ENCODE assay signal across 12 cellular contexts in the genomic region with DNA sequence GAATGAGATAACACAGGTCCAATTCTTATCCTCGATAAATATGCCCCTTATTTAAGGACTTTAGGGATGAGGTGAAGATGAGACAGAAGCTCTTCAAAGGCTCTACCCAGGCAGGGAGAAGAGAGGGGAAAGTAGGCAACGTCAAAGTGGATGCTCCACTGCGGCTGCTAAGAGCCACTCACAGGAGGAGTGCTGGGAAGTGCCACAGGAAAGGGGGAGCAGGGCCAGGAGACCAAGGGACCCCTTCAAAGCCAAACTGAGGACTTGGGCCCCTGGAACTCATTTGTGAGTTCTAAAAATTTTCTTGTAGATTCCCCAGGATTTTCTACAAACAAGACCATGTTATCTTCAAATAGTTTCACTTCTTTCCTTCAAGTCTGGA. TPM values are rescaled to one million over a fixed set of nuclear protein-coding genes. Genes with fewer than 3 reads are reported as not detected.
DNase-seq lines count a peak whose midpoint lies in the region; ATAC-seq, FAIRE-seq and TF ChIP-seq lines count a peak whose summit lies in the region.
"Had no signal": no experiment of that assay in that cellular context is flagged by ENCODE, and none has a peak within 500 bp of the region (broad histone marks: within the 10 kb centered on the region; RNA-seq: fewer than 3 reads in every experiment).

No MANE protein-coding gene starts in this region.

- H3K27me3 Mint-ChIP-seq in activated CD8-positive, alpha-beta T cell treated with anti-CD3 and anti-CD28 coated beads, Interleukin-2, amount 10 ng/mL, durations not matched to agents 7 days and 5 days (ENCODE audit: low read depth) = peaks cover 8% of the 10 kb centered on the region
- H3K27me3 Mint-ChIP-seq in activated CD8-positive, alpha-beta T cell treated with anti-CD3 and anti-CD28 coated beads for 36 hours = no peaks in the 10 kb centered on the region

- DNase-seq in activated CD8-positive, alpha-beta T cell treated with anti-CD3 and anti-CD28 coated beads, Interleukin-2, amount 10 ng/mL, durations not matched to agents 7 days and 5 days = no peak
- DNase-seq in activated CD8-positive, alpha-beta T cell treated with anti-CD3 and anti-CD28 coated beads for 36 hours = no peak
- DNase-seq in bronchial epithelial cell (ENCODE audit: low read depth) (no peak), tibial nerve (ENCODE audit: low spot score in 2 of 2) (no peak)
- DNase-seq: 8988T; RPMI8226; stimulated activated CD4-positive, alpha-beta T cell treated with anti-CD3 and anti-CD28 coated beads, Interleukin-4, amount 100 ng/mL, for 4 hours had no signal

- WGBS in mesodermal cell (ENCODE audit: insufficient coverage in 2 of 2), 2 experiments = 94 to 100% methylated on average over 1 to 3 of the region's 3 CpGs
- 88 to 95% methylated on average over 3 of the region's 3 CpGs for WGBS in tibial nerve, 2 donors

- no peak overlapping the region for H3K4me3 Mint-ChIP-seq in activated CD8-positive, alpha-beta T cell treated with anti-CD3 and anti-CD28 coated beads, Interleukin-2, amount 10 ng/mL, durations not matched to agents 7 days and 5 days
- H3K4me3 Mint-ChIP-seq in activated CD8-positive, alpha-beta T cell treated with anti-CD3 and anti-CD28 coated beads for 36 hours = no peak overlapping the region

- TF ChIP-seq CTCF in activated CD8-positive, alpha-beta T cell treated with anti-CD3 and anti-CD28 coated beads for 36 hours (IDR thresholded peaks at IDR 0.05) = no peak
- TF ChIP-seq CTCF in bronchial epithelial cell (IDR thresholded peaks at IDR 0.05; ENCODE audit: insufficient read depth, low read length, severe bottlenecking) (no peak), tibial nerve (IDR thresholded peaks at IDR 0.05) (no peak)

- H3K4me3 ChIP-seq in bronchial epithelial cell (ENCODE audit: low read depth, low read length) = peak overlapping the region; percentile 28
- no peak overlapping the region for H3K4me3 ChIP-seq in mesodermal cell (ENCODE audit: extremely low read depth, insufficient read depth, low read length, poor library complexity, severe bottlenecking)
- H3K4me3 ChIP-seq in tibial nerve = peak overlapping the region in 2 of 4 donors; percentile 1 to 20

- intact Hi-C loops in activated CD8-positive, alpha-beta T cell treated with anti-CD3 and anti-CD28 coated beads for 36 hours (cut with micrococcal nuclease) = no loop called here

- CTCF ChIA-PET in activated CD8-positive, alpha-beta T cell treated with anti-CD3 and anti-CD28 coated beads, Interleukin-2, amount 10 ng/mL, durations not matched to agents 7 days and 5 days (lab: Charles Lee) = no interaction called here
- CTCF ChIA-PET in activated CD8-positive, alpha-beta T cell treated with anti-CD3 and anti-CD28 coated beads for 36 hours (lab: Charles Lee) = no interaction called here

- H3K9me3 Mint-ChIP-seq in activated CD8-positive, alpha-beta T cell treated with anti-CD3 and anti-CD28 coated beads, Interleukin-2, amount 10 ng/mL, durations not matched to agents 7 days and 5 days (ENCODE audit: insufficient read depth) = no peaks in the 10 kb centered on the region
- no peaks in the 10 kb centered on the region for H3K9me3 Mint-ChIP-seq in activated CD8-positive, alpha-beta T cell treated with anti-CD3 and anti-CD28 coated beads for 36 hours

- H3K36me3 ChIP-seq in bronchial epithelial cell (ENCODE audit: control insufficient read depth, insufficient read depth, low read length) = peaks cover 2% of the 10 kb centered on the region
- H3K36me3 ChIP-seq in mesodermal cell (ENCODE audit: control insufficient read depth, insufficient read depth, low read length) = no peaks in the 10 kb centered on the region
- no peaks in the 10 kb centered on the region for H3K36me3 ChIP-seq in tibial nerve

- peaks cover 5% of the 10 kb centered on the region for H3K4me1 ChIP-seq in mesodermal cell (ENCODE audit: control insufficient read depth, insufficient read depth, low read length, poor library complexity, severe bottlenecking)
- H3K4me1 ChIP-seq in tibial nerve = peaks cover 0 to 37% (median 0%) of the 10 kb centered on the region in 4 donors

- H3K27ac Mint-ChIP-seq in activated CD8-positive, alpha-beta T cell treated with anti-CD3 and anti-CD28 coated beads, Interleukin-2, amount 10 ng/mL, durations not matched to agents 7 days and 5 days = peak overlapping the region; percentile 69
- H3K27ac Mint-ChIP-seq in activated CD8-positive, alpha-beta T cell treated with anti-CD3 and anti-CD28 coated beads for 36 hours = no peak overlapping the region

- TF ChIP-seq POLR2A in tibial nerve (IDR thresholded peaks at IDR 0.05) = no peak
- TF ChIP-seq POLR2A in GM18505 (IDR thresholded peaks at IDR 0.05; ENCODE audit: borderline replicate concordance, extremely low read depth, insufficient read depth, insufficient read length) = no peak

- no peaks in the 10 kb centered on the region for H3K27me3 ChIP-seq in bronchial epithelial cell (ENCODE audit: control insufficient read depth, insufficient read depth, low read length)
- no peaks in the 10 kb centered on the region for H3K27me3 ChIP-seq in tibial nerve

- peaks cover 28% of the 10 kb centered on the region for H3K4me1 Mint-ChIP-seq in activated CD8-positive, alpha-beta T cell treated with anti-CD3 and anti-CD28 coated beads, Interleukin-2, amount 10 ng/mL, durations not matched to agents 7 days and 5 days (ENCODE audit: low read depth)
- H3K4me1 Mint-ChIP-seq in activated CD8-positive, alpha-beta T cell treated with anti-CD3 and anti-CD28 coated beads for 36 hours (ENCODE audit: low read depth) = peaks cover 16% of the 10 kb centered on the region

- H3K27ac ChIP-seq in mesodermal cell (ENCODE audit: low read depth, low read length, severe bottlenecking) = peak overlapping the region; percentile 0
- peak overlapping the region in 3 of 4 donors; percentile 68 to 82 (median 71) for H3K27ac ChIP-seq in tibial nerve

- no peaks in the 10 kb centered on the region for H3K36me3 Mint-ChIP-seq in activated CD8-positive, alpha-beta T cell treated with anti-CD3 and anti-CD28 coated beads, Interleukin-2, amount 10 ng/mL, durations not matched to agents 7 days and 5 days (ENCODE audit: low read depth)
- H3K36me3 Mint-ChIP-seq in activated CD8-positive, alpha-beta T cell treated with anti-CD3 and anti-CD28 coated beads for 36 hours (ENCODE audit: low read depth) = no peaks in the 10 kb centered on the region

- POLR2A ChIA-PET in activated CD8-positive, alpha-beta T cell treated with anti-CD3 and anti-CD28 coated beads, Interleukin-2, amount 10 ng/mL, durations not matched to agents 7 days and 5 days (lab: Charles Lee) = no interaction called here
- POLR2A ChIA-PET in activated CD8-positive, alpha-beta T cell treated with anti-CD3 and anti-CD28 coated beads for 36 hours (lab: Charles Lee) = no interaction called here

- FAIRE-seq in bronchial epithelial cell (lab: Jason Lieb, UNC) = no peak
- FAIRE-seq: TTC549 had no signal

- no peaks in the 10 kb centered on the region for H3K9me3 ChIP-seq in mesodermal cell (ENCODE audit: control insufficient read depth, low read length)
- H3K9me3 ChIP-seq in tibial nerve = no peaks in the 10 kb centered on the region

- TF ChIP-seq EP300 in tibial nerve (IDR thresholded peaks at IDR 0.05) = no peak

- ATAC-seq in activated CD8-positive, alpha-beta T cell treated with anti-CD3 and anti-CD28 coated beads, Interleukin-2, amount 10 ng/mL, durations not matched to agents 7 days and 5 days = no peak
- no peak for ATAC-seq in activated CD8-positive, alpha-beta T cell treated with anti-CD3 and anti-CD28 coated beads for 36 hours
- no peak for ATAC-seq in GM18505 (IDR thresholded peaks at IDR 0.05; ENCODE audit: unreplicated experiment)
- ATAC-seq in GM18511 (IDR thresholded peaks at IDR 0.05; ENCODE audit: unreplicated experiment) = no peak
- ATAC-seq in GM19452 (IDR thresholded peaks at IDR 0.05; ENCODE audit: unreplicated experiment) = no peak

RNA-seq across cellular contexts. Expression of a gene that starts 47.3 kb away (rescaled TPM):
- 10 to 100 TPM; 36.8 to 40.0 TPM for total RNA-seq in activated CD8-positive, alpha-beta T cell treated with anti-CD3 and anti-CD28 coated beads, Interleukin-2, amount 10 ng/mL, durations not matched to agents 7 days and 5 days
- total RNA-seq in activated CD8-positive, alpha-beta T cell treated with anti-CD3 and anti-CD28 coated beads for 36 hours = 10 to 100 TPM; 31.0 to 33.1 TPM
- 53.4 and 54.5 TPM in 2 replicates for total RNA-seq in bronchial epithelial cell
- polyA plus RNA-seq in mesodermal cell (2013, experiment 1 of 2) = 23.2 TPM
- polyA plus RNA-seq in mesodermal cell (2013, experiment 2 of 2) = 25.7 TPM
- total RNA-seq in tibial nerve = 10 to 100 TPM; 71.0 to 94.0 (median 76.2) TPM
